8 cellular contexts compared by ENCODE assay signal in the genomic region with DNA sequence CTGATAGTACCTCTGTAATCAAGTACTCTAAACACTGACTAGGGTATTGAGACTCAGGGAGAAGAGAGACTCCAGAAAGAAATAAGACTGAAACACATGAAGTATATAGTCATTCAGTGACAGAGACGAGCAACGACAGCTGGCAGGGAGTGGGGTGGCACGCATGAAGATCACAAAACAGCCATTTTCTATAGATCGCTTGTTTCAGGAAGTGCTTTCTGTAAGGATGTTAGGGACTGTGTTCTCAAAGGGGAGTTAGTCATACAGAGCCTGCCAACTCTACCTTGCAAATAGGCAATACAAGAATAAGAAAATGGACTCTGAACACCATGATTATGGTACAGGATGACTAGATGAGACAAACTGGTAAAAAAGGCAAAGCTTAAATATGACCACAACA.
DNase-seq lines count a peak whose midpoint lies in the region; ATAC-seq and TF ChIP-seq lines count a peak whose summit lies in the region.

No MANE protein-coding gene starts in this region.

- DNase-seq in GM10248 (ENCODE audit: extremely low spot score), result peak; percentile 37
- peak; percentile 82 for DNase-seq in LHCN-M2 (ENCODE audit: low read depth)
- DNase-seq in dermis blood vessel endothelial cell, result peak; percentile 25
- DNase-seq in foreskin keratinocyte, result no peak
- no peak for DNase-seq in HuH-7.5 (ENCODE audit: low spot score)
- DNase-seq in Ammon's horn (ENCODE audit: low spot score), result no peak
- no peak for DNase-seq in NCI-H187 (lab: John Stamatoyannopoulos, UW)

- peak; percentile 89 for ATAC-seq in GM21515 (IDR thresholded peaks at IDR 0.05; ENCODE audit: unreplicated experiment)
- no peak for ATAC-seq in foreskin keratinocyte

- H3K27ac ChIP-seq in foreskin keratinocyte, result no peak overlapping the region

- POLR2A ChIA-PET in GM10248 (lab: Yijun Ruan, JAX), result no interaction called here

- no peaks in the 10 kb centered on the region for H3K27me3 ChIP-seq in foreskin keratinocyte

- no peaks in the 10 kb centered on the region for H3K4me1 ChIP-seq in foreskin keratinocyte

- CTCF ChIA-PET in GM10248 (lab: Yijun Ruan, JAX), result interaction anchor here (0.9 to 1.8 kb wide), 11 partner anchors 9 to 1328 kb away, joined by 3 to 5 read pairs (median 3); no protein-coding TSS in a partner anchor

- TF ChIP-seq CTCF in GM10248 (IDR thresholded peaks at IDR 0.05; ENCODE audit: control extremely low read depth, extremely low read depth, low read depth, missing control alignments) (no peak), foreskin keratinocyte (conservative IDR thresholded peaks at IDR 0.05) (no peak)

Comparison
In these comparisons a context has a peak if more than half of its experiments do, and no peak if none do; other contexts are left out.
1. DNase-seq: peak in GM10248 (single experiment), LHCN-M2 (single experiment) and dermis blood vessel endothelial cell (single experiment); none in foreskin keratinocyte (0 of 2), HuH-7.5 (single experiment), Ammon's horn (single experiment) and NCI-H187 (0 of 2).